Comparison of ENCODE assay signal across 19 cellular contexts in the genomic region with DNA sequence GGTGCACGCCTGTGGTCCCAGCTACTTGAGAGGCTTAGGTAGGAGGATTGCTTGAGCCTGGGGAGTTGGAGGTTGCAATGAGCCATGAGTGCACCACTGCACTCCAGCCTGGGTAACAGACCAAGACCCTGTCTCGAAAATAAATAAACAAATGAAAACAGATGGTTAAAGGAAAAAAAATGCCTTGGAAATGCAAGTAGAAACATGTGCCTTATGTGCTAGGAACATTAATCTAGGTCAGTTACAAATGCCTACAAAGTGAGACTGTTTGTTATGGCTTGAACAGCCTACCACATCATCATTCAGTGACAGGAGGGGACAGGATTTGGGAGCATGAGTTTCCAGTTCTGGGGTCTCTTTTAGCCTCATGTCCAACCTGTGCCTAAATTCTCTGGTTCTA.
"Had no signal": no experiment of that assay in that cellular context is flagged by ENCODE, and none has a peak within 500 bp of the region (broad histone marks: within the 10 kb centered on the region; RNA-seq: fewer than 3 reads in every experiment).

No MANE protein-coding gene starts in this region.

- H3K4me3 Mint-ChIP-seq: activated CD4-positive, alpha-beta T cell treated with anti-CD3 and anti-CD28 coated beads, Interleukin-2, amount 10 ng/mL, durations not matched to agents 7 days and 5 days; activated naive CD4-positive, alpha-beta T cell treated with anti-CD3 and anti-CD28 coated beads, Interleukin-2, amount 10 ng/mL, durations not matched to agents 7 days and 5 days; activated T-helper 17 cell treated with anti-CD3 and anti-CD28 coated beads, Interleukin-2, amount 50 U/mL, for 72 hours; central memory CD8-positive, alpha-beta T cell; dendritic cell treated with granulocyte-macrophage colony-stimulating factor and Interleukin-4, amounts not matched to agents 40 ng/mL and 50 ng/mL, for 4 days; effector memory CD8-positive, alpha-beta T cell; immature natural killer cell; naive thymus-derived CD4-positive, alpha-beta T cell had no signal

- H3K9me3 ChIP-seq: body of pancreas, lower lobe of right lung, thyroid gland had no signal

- H2AFZ ChIP-seq: parathyroid adenoma had no signal

- H3K36me3 ChIP-seq: lower lobe of right lung, thyroid gland had no signal

- H3K27ac ChIP-seq: body of pancreas, lower lobe of right lung, parathyroid adenoma, thyroid gland had no signal

- H3K27me3 ChIP-seq: body of pancreas, thyroid gland had no signal

- H3K27me3 Mint-ChIP-seq: activated T-helper 17 cell treated with anti-CD3 and anti-CD28 coated beads, Interleukin-2, amount 50 U/mL, for 72 hours; central memory CD8-positive, alpha-beta T cell; dendritic cell treated with granulocyte-macrophage colony-stimulating factor and Interleukin-4, amounts not matched to agents 40 ng/mL and 50 ng/mL, for 4 days had no signal

- DNase-seq: activated CD4-positive, alpha-beta T cell treated with anti-CD3 and anti-CD28 coated beads, Interleukin-2, amount 10 ng/mL, durations not matched to agents 7 days and 5 days; activated CD4-positive, CD25-positive, alpha-beta regulatory T cell; activated naive CD4-positive, alpha-beta T cell treated with anti-CD3 and anti-CD28 coated beads, Interleukin-2, amount 10 ng/mL, durations not matched to agents 7 days and 5 days; activated T-cell treated with anti-CD3 and anti-CD28 coated beads for 4 hours; body of pancreas; effector memory CD8-positive, alpha-beta T cell; immature natural killer cell; left cardiac atrium; lower lobe of right lung; midbrain; naive thymus-derived CD4-positive, alpha-beta T cell; retina; stimulated activated CD4-positive, alpha-beta T cell treated with anti-CD3 and anti-CD28 coated beads, Interleukin-4, amount 100 ng/mL, for 1 hour; stimulated activated CD8-positive, alpha-beta memory T cell treated with anti-CD3 and anti-CD28 coated beads, Interleukin-4, amount 100 ng/mL, for 48 hours; thyroid gland had no signal

- H3K27ac Mint-ChIP-seq: activated CD4-positive, alpha-beta T cell treated with anti-CD3 and anti-CD28 coated beads, Interleukin-2, amount 10 ng/mL, durations not matched to agents 7 days and 5 days; activated naive CD4-positive, alpha-beta T cell treated with anti-CD3 and anti-CD28 coated beads, Interleukin-2, amount 10 ng/mL, durations not matched to agents 7 days and 5 days; activated T-helper 17 cell treated with anti-CD3 and anti-CD28 coated beads, Interleukin-2, amount 50 U/mL, for 72 hours; dendritic cell treated with granulocyte-macrophage colony-stimulating factor and Interleukin-4, amounts not matched to agents 40 ng/mL and 50 ng/mL, for 4 days; effector memory CD8-positive, alpha-beta T cell; immature natural killer cell; naive thymus-derived CD4-positive, alpha-beta T cell had no signal

- H3K9me3 Mint-ChIP-seq: activated CD4-positive, alpha-beta T cell treated with anti-CD3 and anti-CD28 coated beads, Interleukin-2, amount 10 ng/mL, durations not matched to agents 7 days and 5 days; activated naive CD4-positive, alpha-beta T cell treated with anti-CD3 and anti-CD28 coated beads, Interleukin-2, amount 10 ng/mL, durations not matched to agents 7 days and 5 days; activated T-helper 17 cell treated with anti-CD3 and anti-CD28 coated beads, Interleukin-2, amount 50 U/mL, for 72 hours; central memory CD8-positive, alpha-beta T cell; dendritic cell treated with granulocyte-macrophage colony-stimulating factor and Interleukin-4, amounts not matched to agents 40 ng/mL and 50 ng/mL, for 4 days; effector memory CD8-positive, alpha-beta T cell; naive thymus-derived CD4-positive, alpha-beta T cell had no signal

- ATAC-seq: activated T-helper 17 cell treated with anti-CD3 and anti-CD28 coated beads, Interleukin-2, amount 50 U/mL, for 72 hours; body of pancreas; effector memory CD8-positive, alpha-beta T cell; left cardiac atrium; lower lobe of right lung; naive thymus-derived CD4-positive, alpha-beta T cell had no signal

- H3K36me3 Mint-ChIP-seq: activated naive CD4-positive, alpha-beta T cell treated with anti-CD3 and anti-CD28 coated beads, Interleukin-2, amount 10 ng/mL, durations not matched to agents 7 days and 5 days; immature natural killer cell; naive thymus-derived CD4-positive, alpha-beta T cell had no signal

- H3K79me2 ChIP-seq: parathyroid adenoma had no signal

- H3K9ac ChIP-seq: parathyroid adenoma had no signal

- H3K4me3 ChIP-seq: body of pancreas, lower lobe of right lung, thyroid gland had no signal

- H3K4me1 ChIP-seq: lower lobe of right lung, parathyroid adenoma had no signal
